Comparison of ENCODE assay signal across 8 cellular contexts in the genomic region with DNA sequence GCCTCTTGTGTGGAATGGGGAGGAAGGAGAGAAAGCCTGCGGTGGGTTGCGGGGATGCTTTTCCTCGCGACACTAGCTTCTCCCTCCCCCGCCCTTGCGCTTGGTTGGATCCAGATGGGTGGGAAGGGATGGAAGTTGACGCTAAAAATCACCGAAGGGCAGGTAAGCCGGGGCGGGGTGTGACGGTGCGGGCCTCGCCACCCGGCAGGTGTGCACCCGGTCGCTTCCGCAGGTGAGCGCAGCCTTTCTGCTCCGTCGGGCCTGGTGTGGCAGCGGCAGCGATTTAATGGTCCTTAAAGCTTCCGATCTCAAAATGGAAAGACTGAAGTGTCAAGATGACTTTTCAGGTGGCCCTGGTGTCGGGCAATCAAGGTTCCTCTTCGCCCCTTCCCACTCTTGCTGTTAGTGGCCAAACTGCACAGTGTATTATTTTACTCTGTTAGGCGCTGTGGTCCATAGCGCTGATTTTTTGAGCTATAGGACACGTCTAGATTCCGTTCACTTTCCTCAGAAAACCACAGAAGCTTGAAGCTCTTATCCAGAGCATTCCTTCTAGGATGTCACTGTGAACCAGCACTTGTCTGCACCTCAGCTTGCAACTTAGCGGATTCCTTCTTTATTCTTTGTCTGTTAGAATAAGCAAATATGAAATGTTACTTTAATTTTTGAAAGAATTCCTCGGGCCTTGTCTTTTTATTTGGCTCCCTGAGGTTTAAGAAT. TPM values are rescaled to one million over a fixed set of nuclear protein-coding genes. Genes with fewer than 3 reads are reported as not detected.
DNase-seq lines count a peak whose midpoint lies in the region; ATAC-seq, FAIRE-seq and TF ChIP-seq lines count a peak whose summit lies in the region.

No MANE protein-coding gene starts in this region.

- BruUV-seq in Panc1 (replicated peaks; lab: Mats Ljungman, UMichigan): TSS peak; percentile 75

- ATAC-seq in Panc1: no peak
- no peak for ATAC-seq in HG03175 (IDR thresholded peaks at IDR 0.05; ENCODE audit: unreplicated experiment)
- no peak for ATAC-seq in HG02884 (IDR thresholded peaks at IDR 0.05; ENCODE audit: unreplicated experiment)

- no peaks in the 10 kb centered on the region for H3K27me3 ChIP-seq in BE2C
- H3K27me3 ChIP-seq in Panc1 (ENCODE audit: control insufficient read depth, insufficient read depth, low read length): no peaks in the 10 kb centered on the region
- no peaks in the 10 kb centered on the region for H3K27me3 ChIP-seq in astrocyte (ENCODE audit: insufficient read depth, low read length)

- H3K79me2 ChIP-seq in astrocyte (ENCODE audit: insufficient read depth, low read length): peaks cover 94% of the 10 kb centered on the region

- peak overlapping the region; percentile 95 for H3K4me2 ChIP-seq in astrocyte (ENCODE audit: low read length)

- H3K36me3 ChIP-seq in BE2C (peaks cover 53% of the 10 kb centered on the region), Panc1 (ENCODE audit: control insufficient read depth, insufficient read depth, low read length) (peaks cover 28% of the 10 kb centered on the region), astrocyte (ENCODE audit: insufficient read depth, low read length) (peaks cover 24% of the 10 kb centered on the region)

- H3K4me3 Mint-ChIP-seq in astrocyte (ENCODE audit: unreplicated experiment): peak overlapping the region; percentile 91

- H3K9ac ChIP-seq in astrocyte (ENCODE audit: low read length): peak overlapping the region; percentile 98

- H3K4me1 Mint-ChIP-seq in astrocyte (ENCODE audit: low read depth, unreplicated experiment): peaks cover 10% of the 10 kb centered on the region

- H3K4me1 ChIP-seq in BE2C (no peaks in the 10 kb centered on the region; the same call in 1 of the 2 replicates), Panc1 (ENCODE audit: control insufficient read depth, insufficient read depth, low read length) (peaks cover 20% of the 10 kb centered on the region), astrocyte (ENCODE audit: insufficient read depth, low read length) (peaks cover 13% of the 10 kb centered on the region)

- H3K36me3 Mint-ChIP-seq in astrocyte (ENCODE audit: low read depth, unreplicated experiment): peaks cover 11% of the 10 kb centered on the region

- CTCF ChIA-PET in Panc1 (lab: Charles Lee): no interaction called here

- FAIRE-seq in astrocyte (lab: Jason Lieb, UNC): no peak

- TF ChIP-seq CTCF in BE2C (IDR thresholded peaks at IDR 0.05; ENCODE audit: low read depth, low read length) (no peak), GM20000 (IDR thresholded peaks at IDR 0.05; ENCODE audit: extremely low read depth, missing control alignments) (no peak), Panc1 (IDR thresholded peaks at IDR 0.05) (no peak), astrocyte (IDR thresholded peaks at IDR 0.05; ENCODE audit: insufficient read depth, low read depth, low read length) (no peak)

- H3K9me3 ChIP-seq in BE2C: no peaks in the 10 kb centered on the region
- no peaks in the 10 kb centered on the region for H3K9me3 ChIP-seq in Panc1 (ENCODE audit: control insufficient read depth, insufficient read depth, low read depth, low read length)
- no peaks in the 10 kb centered on the region for H3K9me3 ChIP-seq in astrocyte (ENCODE audit: insufficient read depth, low read depth, low read length)

- in situ Hi-C loops in Panc1 (cut with HindIII; ENCODE audit: low pct_unique_long_range_greater_than_20kb, low sequenced_read_pairs): no loop called here

- peaks cover 67% of the 10 kb centered on the region for H4K20me1 ChIP-seq in astrocyte (ENCODE audit: insufficient read depth, low read length)

- intact Hi-C loops in Panc1 (cut with micrococcal nuclease; ENCODE audit: unreplicated experiment): no loop called here

- H3K4me3 ChIP-seq in BE2C (ENCODE audit: low read depth, low read length): peak overlapping the region; percentile 99
- peak overlapping the region; percentile 85 to 96 for H3K4me3 ChIP-seq in Panc1 (ENCODE audit: low read depth in 2 of 2, low read length in 2 of 2)
- H3K4me3 ChIP-seq in astrocyte (ENCODE audit: insufficient read depth, low read depth, low read length): peak overlapping the region; percentile 99

- H3K27ac Mint-ChIP-seq in astrocyte (ENCODE audit: unreplicated experiment): peak overlapping the region; percentile 89

- H3K27me3 Mint-ChIP-seq in astrocyte (ENCODE audit: low read depth, unreplicated experiment): no peaks in the 10 kb centered on the region

- H2AFZ ChIP-seq in astrocyte (ENCODE audit: low read depth, low read length): peak overlapping the region; percentile 89

- H3K27ac ChIP-seq in Panc1 (ENCODE audit: low read length) (peak overlapping the region; percentile 86), astrocyte (ENCODE audit: low read depth, low read length) (peak overlapping the region; percentile 98)

- DNase-seq in BE2C (peak; percentile 33), GM20000 (ENCODE audit: low spot score) (peak; percentile 23), Panc1 (ENCODE audit: low read depth, low spot score) (no peak), astrocyte (ENCODE audit: low read depth) (peak; percentile 50), iPS-NIHi11 (ENCODE audit: low spot score) (peak; percentile 46)
- peak in 3 of 4 experiments; percentile 4 to 25 (median 20) for DNase-seq in stimulated activated CD4-positive, alpha-beta T cell treated with anti-CD3 and anti-CD28 coated beads, Interleukin-1b, Interleukin-23, amount 100 ng/mL, for 24 hours (ENCODE audit: low read depth in 4 of 4, low spot score in 1 of 4)

- H3K9me3 Mint-ChIP-seq in astrocyte (ENCODE audit: unreplicated experiment): no peaks in the 10 kb centered on the region

- POLR2A ChIA-PET in Panc1 (lab: Charles Lee): no interaction called here

RNA-seq across cellular contexts. Expression of a gene that starts 0.8 kb away (rescaled TPM):
- polyA plus RNA-seq in BE2C (2012; ENCODE audit: insufficient read depth, insufficient read length, low read depth): 56.3 TPM
- 34.7 TPM for total RNA-seq in Panc1 (2021; ENCODE audit: unreplicated experiment)
- polyA plus RNA-seq in Panc1 (2012; ENCODE audit: insufficient read length): 28.0 TPM
- 32.0 and 32.6 TPM in 2 replicates for total RNA-seq in astrocyte

RNA-seq across cellular contexts. Expression of a gene that starts 0.9 kb away (rescaled TPM):
- 221 TPM for polyA plus RNA-seq in BE2C (2012; ENCODE audit: insufficient read depth, insufficient read length, low read depth)
- total RNA-seq in Panc1 (2021; ENCODE audit: unreplicated experiment): 146 TPM
- 107 TPM for polyA plus RNA-seq in Panc1 (2012; ENCODE audit: insufficient read length)
- 205 and 220 TPM in 2 replicates for total RNA-seq in astrocyte

RNA-seq across cellular contexts. Expression of a gene that starts 57.4 kb away (rescaled TPM):
- polyA plus RNA-seq in BE2C (2012; ENCODE audit: insufficient read depth, insufficient read length, low read depth): 295 TPM
- 170 TPM for total RNA-seq in Panc1 (2021; ENCODE audit: unreplicated experiment)
- 339 TPM for polyA plus RNA-seq in Panc1 (2012; ENCODE audit: insufficient read length)
- total RNA-seq in astrocyte: 142 and 162 TPM in 2 replicates
